ENCODE assay signal across 8 cellular contexts in genomic region chr15:41230650-41231533, GRCh38. TPM values are rescaled to one million over a fixed set of nuclear protein-coding genes. Genes with fewer than 3 reads are reported as not detected.
A peak's percentile ranks its signal among the peaks of the same experiment; 100 is the strongest.
DNase-seq lines count a peak whose midpoint lies in the region; ATAC-seq, FAIRE-seq and TF ChIP-seq lines count a peak whose summit lies in the region.

TSS of gene CHP1 (plus strand) at chr15:41231268. CDS start at chr15:41231383, 115 bp downstream.
TSS of gene EXD1 (minus strand) at chr15:41230757. CDS start at chr15:41226575, 4,182 bp downstream.

- H3K27me3 ChIP-seq in H1 (replicated peaks in 1 of 4; ENCODE audit: control insufficient read depth in 3 of 4, extremely low read depth in 1 of 4, insufficient read depth in 3 of 4, low read length in 3 of 4) = peaks cover 0 to 5% (median 4%) of the 10 kb centered on the region in 4 experiments; a peak in 2 of 7 replicates

- no peak within 1 kb of the TSS for H3K23ac ChIP-seq in H1 (ENCODE audit: insufficient read length)

- H3K4ac ChIP-seq in H1 (replicated peaks; ENCODE audit: insufficient read length, low read depth, low read length) = no peak within 1 kb of the TSS

- H3K27me3 Mint-ChIP-seq in memory B cell = no peaks in the 10 kb centered on the region

- H3K56ac ChIP-seq in H1 (replicated peaks; ENCODE audit: insufficient read length, low read depth, low read length) = peak within 1 kb of the TSS; percentile 17

- H3K27ac ChIP-seq in H1 (ENCODE audit: low read depth, low read length) = peak within 1 kb of the TSS; percentile 83; the same call in 1 of the 2 replicates

- H3K9ac ChIP-seq in H1 (replicated peaks in 1 of 4; ENCODE audit: extremely low read depth in 1 of 4, low read depth in 3 of 4, low read length in 3 of 4) = peak within 1 kb of the TSS in 3 of 4 experiments; percentile 72 to 79 (median 76); a peak in 6 of 7 replicates

- H3K9me3 ChIP-seq in H1 (ENCODE audit: insufficient read depth in 2 of 2, low read depth in 1 of 2, low read length in 1 of 2) = no peaks in the 10 kb centered on the region

- no peaks in the 10 kb centered on the region; a peak in 2 of 7 replicates for H3K4me1 ChIP-seq in H1 (replicated peaks in 1 of 4; ENCODE audit: control insufficient read depth in 3 of 4, insufficient read depth in 4 of 4, low read length in 3 of 4)

- peak within 1 kb of the TSS; percentile 96 for H2BK5ac ChIP-seq in H1 (ENCODE audit: low read depth, low read length)

- peaks cover 2% of the 10 kb centered on the region; the same call in 1 of the 2 replicates for H3K79me1 ChIP-seq in H1 (ENCODE audit: low read depth, low read length)

- peak; percentile 78 to 86 (median 81) for TF ChIP-seq CTCF in H1 (IDR thresholded peaks at IDR 0.05; ENCODE audit: control extremely low read depth in 1 of 3, insufficient read depth in 1 of 3, low read depth in 1 of 3, low read length in 3 of 3)

- H3K4me1 Mint-ChIP-seq in memory B cell = peaks cover 15% of the 10 kb centered on the region

- H2BK20ac ChIP-seq in H1 (ENCODE audit: low read length) = peak within 1 kb of the TSS; percentile 100

- H3K18ac ChIP-seq in H1 (ENCODE audit: extremely low read depth, low read length) = peak within 1 kb of the TSS; percentile 97

- H3K4me3 ChIP-seq in H1 (ENCODE audit: extremely low read depth in 1 of 4, insufficient read depth in 2 of 4, low read depth in 3 of 4, low read length in 4 of 4) = peak within 1 kb of the TSS; percentile 72 to 96 (median 86)

- H3K4me2 ChIP-seq in H1 (ENCODE audit: insufficient read depth in 1 of 2, low read depth in 2 of 2, low read length in 2 of 2) = peak within 1 kb of the TSS; percentile 50 to 92

- peak within 1 kb of the TSS; percentile 100 for H2AFZ ChIP-seq in H1 (ENCODE audit: low read length)

- in situ Hi-C loops in Caki2 (cut with HindIII; ENCODE audit: low pct_unique_long_range_greater_than_20kb, low sequenced_read_pairs) = no loop called here

- CTCF ChIA-PET in H1 (lab: Charles Lee; ENCODE audit: partially characterized antibody) = interaction anchor here (0.8 to 3.2 kb wide), 17 partner anchors 10 to 336 kb away, joined by 3 to 23 read pairs (median 4); partner anchors contain the start of gene VPS18

- peak in 1 of 2 experiments; percentile 80; a peak in 2 of 3 replicates for TF ChIP-seq POLR2A in H1 (IDR thresholded peaks at IDR 0.05; ENCODE audit: control extremely low read depth in 1 of 2, low read depth in 2 of 2, low read length in 2 of 2)

- FAIRE-seq in HTR-8/SVneo (lab: Jason Lieb, UNC) = peak; percentile 84
- FAIRE-seq in H1 (lab: Jason Lieb, UNC) = no peak

- H2BK12ac ChIP-seq in H1 (ENCODE audit: low read depth, low read length) = peak within 1 kb of the TSS; percentile 99

- peak within 1 kb of the TSS; percentile 91 for H2BK120ac ChIP-seq in H1 (replicated peaks; ENCODE audit: low read depth, low read length)

- H3K9me3 Mint-ChIP-seq in memory B cell = no peaks in the 10 kb centered on the region

- H3K14ac ChIP-seq in H1 (ENCODE audit: insufficient read length) = no peak within 1 kb of the TSS

- H4K20me1 ChIP-seq in H1 (replicated peaks in 1 of 2; ENCODE audit: control insufficient read depth in 1 of 2, insufficient read depth in 2 of 2, low read length in 2 of 2) = peaks cover 0 to 4% of the 10 kb centered on the region in 2 experiments

- peaks cover 6% of the 10 kb centered on the region for H3K23me2 ChIP-seq in H1 (ENCODE audit: low read depth, low read length)

- DNase-seq in Caki2 (ENCODE audit: low read depth) = peak; percentile 97
- peak; percentile 94 for DNase-seq in HTR-8/SVneo (ENCODE audit: insufficient read length, low spot score)
- DNase-seq in NOMO-1 (lab: John Stamatoyannopoulos, UW; ENCODE audit: unreplicated experiment in 2 of 2) = peak; percentile 96 to 98
- DNase-seq in activated CD8-positive, alpha-beta memory T cell treated with anti-CD3 and anti-CD28 coated beads for 48 hours (ENCODE audit: low read depth in 2 of 3, low spot score in 2 of 3) = peak; percentile 89 to 92 (median 92)
- peak; percentile 95 to 99 for DNase-seq in H1 (ENCODE audit: low read depth in 1 of 2, low spot score in 2 of 2)
- peak; percentile 87 to 92 for DNase-seq in memory B cell (ENCODE audit: low spot score in 2 of 2)
- DNase-seq in stimulated activated CD8-positive, alpha-beta memory T cell treated with anti-CD3 and anti-CD28 coated beads, Interleukin-12 subunit alpha, Interleukin-12 subunit beta, amount 100 ng/mL, for 1 hour (ENCODE audit: low read depth) = peak; percentile 91

- H3K36me3 Mint-ChIP-seq in memory B cell = no peaks in the 10 kb centered on the region

- H3K27ac Mint-ChIP-seq in memory B cell = peak within 1 kb of the TSS; percentile 94

- peak; percentile 90 for ATAC-seq in GM21367 (IDR thresholded peaks at IDR 0.05; ENCODE audit: unreplicated experiment)
- ATAC-seq in memory B cell (ENCODE audit: low read depth) = peak; percentile 94

- H2AK5ac ChIP-seq in H1 (ENCODE audit: low read depth, low read length) = no peak within 1 kb of the TSS

- H3K4me3 Mint-ChIP-seq in memory B cell = peak within 1 kb of the TSS; percentile 93

- H4K5ac ChIP-seq in H1 (ENCODE audit: insufficient read length, low read depth, low read length) = peak within 1 kb of the TSS; percentile 74

- no peaks in the 10 kb centered on the region for H3K36me3 ChIP-seq in H1 (ENCODE audit: control insufficient read depth in 2 of 4, insufficient read depth in 4 of 4, low read length in 3 of 4)

- WGBS in H1 (ENCODE audit: extremely low coverage in 1 of 2, insufficient coverage in 1 of 2, insufficient read length in 1 of 2, insufficient replicate concordance in 2 of 2, low coverage in 1 of 2, low lambda C conversion rate in 2 of 2, missing lambda C conversion rate in 1 of 2), 2 experiments = 2% methylated on average over 76 of the region's 80 CpGs; no CpG with 5 or more reads in 1 of the 2 experiments

- TF ChIP-seq RAD21 in H1 (IDR thresholded peaks at IDR 0.05 in 1 of 2, conservative IDR thresholded peaks at IDR 0.05 in 1 of 2; ENCODE audit: low read depth in 2 of 2, low read length in 2 of 2) = peak in 1 of 2 experiments; percentile 53; a peak in 3 of 4 replicates

- H2BK15ac ChIP-seq in H1 (ENCODE audit: low read length) = no peak within 1 kb of the TSS

- peak within 1 kb of the TSS; percentile 86 for H4K8ac ChIP-seq in H1 (ENCODE audit: extremely low read depth, insufficient read depth, low read length)

- H3K79me2 ChIP-seq in H1 (ENCODE audit: control insufficient read depth in 1 of 2, insufficient read depth in 2 of 2, low read length in 2 of 2) = peaks cover 0 to 26% of the 10 kb centered on the region in 2 experiments; a peak in 2 of 4 replicates

- H4K91ac ChIP-seq in H1 (replicated peaks; ENCODE audit: insufficient read length, low read length) = peak within 1 kb of the TSS; percentile 77

- TF ChIP-seq EP300 in H1 (IDR thresholded peaks at IDR 0.05; ENCODE audit: borderline replicate concordance in 1 of 2, low read depth in 2 of 2, low read length in 2 of 2) = 0 out of 3 replicates have a peak, but pooled peaks of 1 of the 2 experiments have one; percentile 55

- POLR2A ChIA-PET in H1 (lab: Charles Lee; ENCODE audit: partially characterized antibody) = interaction anchor here (0.8 to 2.9 kb wide), 8 partner anchors 11 to 278 kb away, joined by 3 to 13 read pairs (median 8); partner anchors contain the start of genes CHAC1, INO80, NUSAP1 and OIP5

TF ChIP-seq in H1, 55 proteins besides CTCF, POLR2A, EP300 and RAD21 (continues in another document):
- TF ChIP-seq HDAC6 (IDR thresholded peaks at IDR 0.05; ENCODE audit: low read depth, low read length) (no peak), E2F6 (IDR thresholded peaks at IDR 0.05) (peak; percentile 99), EZH2 (IDR thresholded peaks at IDR 0.05; ENCODE audit: low read depth, low read length, severe bottlenecking) (no peak), JUN (IDR thresholded peaks at IDR 0.05; ENCODE audit: low read depth, low read length) (no peak), SRF (IDR thresholded peaks at IDR 0.05; ENCODE audit: low read depth, low read length) (0 out of 2 replicates have a peak, but pooled peaks have one; percentile 26), MAFK (IDR thresholded peaks at IDR 0.05; ENCODE audit: low read depth, low read length) (no peak), SAP30 (IDR thresholded peaks at IDR 0.05; ENCODE audit: insufficient read depth, insufficient replicate concordance, low read length) (no peak), CBX5 (IDR thresholded peaks at IDR 0.05; ENCODE audit: low read depth, low read length) (no peak), RXRA (IDR thresholded peaks at IDR 0.05; ENCODE audit: insufficient read depth, low read depth, low read length) (no peak), CHD2 (IDR thresholded peaks at IDR 0.05; ENCODE audit: low read length) (peak; percentile 25; the same call in 1 of the 2 replicates)

RNA-seq across cellular contexts. Expression of gene CHP1, which starts in this region (rescaled TPM):
- 160 and 201 TPM in 2 replicates for total RNA-seq in Caki2 (2014; rRNA removed; shearing (Covaris generic); ENCODE audit: low replicate concordance)
- 83.3 and 89.0 TPM in 2 replicates for total RNA-seq in H1 (2021; fragmentation: NEBNext Ultra II Directional; extraction: Animal tissue kit (Norgen Biotek cat#: 25700))
- 31.7 and 45.2 TPM in 2 replicates for polyA plus RNA-seq in H1 (2011; rRNA removed)
- 41.3 TPM for polyA plus RNA-seq in H1 (2011; cell fraction: cytosol; rRNA removed)
- polyA plus RNA-seq in H1 (2011; cell fraction: nucleus; rRNA removed) = 21.2 TPM
- polyA plus RNA-seq in H1 (2012, experiment 1 of 2) = 56.1 to 69.5 TPM (median 62.4 TPM) in 4 replicates
- polyA plus RNA-seq in H1 (2012, experiment 2 of 2) = 35.9 TPM
- 62.1 TPM for polyA plus RNA-seq in H1 (2013, experiment 1 of 2)
- 65.2 TPM for polyA plus RNA-seq in H1 (2013, experiment 2 of 2)
- 92.0 and 101 TPM in 2 replicates for polyA minus RNA-seq in H1 (2011; rRNA and poly(A)+ RNA removed)
- polyA minus RNA-seq in H1 (2011; cell fraction: cytosol; rRNA and poly(A)+ RNA removed) = 81.9 TPM
- polyA minus RNA-seq in H1 (2011; cell fraction: nucleus; rRNA and poly(A)+ RNA removed) = 24.8 TPM

RNA-seq across cellular contexts. Expression of gene EXD1, which starts in this region (rescaled TPM):
- total RNA-seq in Caki2 (2014; rRNA removed; shearing (Covaris generic); ENCODE audit: low replicate concordance) = not detected in 2 replicates
- 0.54 TPM in 1 of 2 replicates, not detected in the other for total RNA-seq in H1 (2021; fragmentation: NEBNext Ultra II Directional; extraction: Animal tissue kit (Norgen Biotek cat#: 25700))
- 0.06 and 0.08 TPM in 2 replicates for polyA plus RNA-seq in H1 (2011; rRNA removed)
- polyA plus RNA-seq in H1 (2011; cell fraction: cytosol; rRNA removed) = 0.36 TPM
- not detected for polyA plus RNA-seq in H1 (2011; cell fraction: nucleus; rRNA removed)
- polyA plus RNA-seq in H1 (2012, experiment 1 of 2) = 0.19 to 0.23 TPM in 2 of 4 replicates, not detected in the others
- polyA plus RNA-seq in H1 (2012, experiment 2 of 2) = not detected
- polyA plus RNA-seq in H1 (2013, experiment 1 of 2) = 0.10 TPM
- 0.13 TPM for polyA plus RNA-seq in H1 (2013, experiment 2 of 2)
- polyA minus RNA-seq in H1 (2011; rRNA and poly(A)+ RNA removed) = 0.15 TPM in 1 of 2 replicates, not detected in the other
- polyA minus RNA-seq in H1 (2011; cell fraction: cytosol; rRNA and poly(A)+ RNA removed) = 1.3 TPM
- 0.70 TPM for polyA minus RNA-seq in H1 (2011; cell fraction: nucleus; rRNA and poly(A)+ RNA removed)

Comparison
In these comparisons a context has a peak if more than half of its experiments do, and no peak if none do; other contexts are left out.
1. Peak in every context shown above with its lines: DNase-seq, ATAC-seq, H3K4me3 ChIP-seq and H3K27ac ChIP-seq.